In genomic region chr3:170721563-170721962, GRCh38 we compare ENCODE assay signal across 22 cellular contexts.
"Had no signal": no experiment of that assay in that cellular context is flagged by ENCODE, and none has a peak within 500 bp of the region (broad histone marks: within the 10 kb centered on the region; RNA-seq: fewer than 3 reads in every experiment).

No MANE protein-coding gene starts in this region.

- ATAC-seq: activated CD8-positive, alpha-beta memory T cell treated with anti-CD3 and anti-CD28 coated beads, Interleukin-2, amount 10 ng/mL, durations not matched to agents 7 days and 5 days; activated CD8-positive, alpha-beta T cell treated with anti-CD3 and anti-CD28 coated beads for 36 hours; foreskin keratinocyte; mucosa of descending colon; sciatic nerve; stimulated activated effector memory CD8-positive, alpha-beta T cell treated with anti-CD3 and anti-CD28 coated beads, Interleukin-12 subunit alpha, Interleukin-12 subunit beta, amount 100 ng/mL, for 72 hours; stimulated activated naive CD8-positive, alpha-beta T cell treated with anti-CD3 and anti-CD28 coated beads, Interleukin-15, amount 100 ng/mL, for 72 hours had no signal

- DNase-seq: activated CD4-positive, alpha-beta T cell treated with anti-CD3 and anti-CD28 coated beads, Interleukin-2, amount 10 ng/mL, durations not matched to agents 7 days and 5 days; activated CD4-positive, CD25-positive, alpha-beta regulatory T cell treated with anti-CD3 and anti-CD28 coated beads, Interleukin-2, amount 50 U/mL, for 72 hours; activated CD8-positive, alpha-beta memory T cell treated with anti-CD3 and anti-CD28 coated beads, Interleukin-2, amount 10 ng/mL, durations not matched to agents 7 days and 5 days; activated CD8-positive, alpha-beta T cell treated with anti-CD3 and anti-CD28 coated beads for 36 hours; activated effector memory CD4-positive, alpha-beta T cell treated with anti-CD3 and anti-CD28 coated beads, Interleukin-2, amount 50 U/mL, for 16 hours; activated naive CD4-positive, alpha-beta T cell treated with anti-CD3 and anti-CD28 coated beads, Interleukin-2, amount 10 ng/mL, durations not matched to agents 7 days and 5 days; activated T-cell treated with anti-CD3 and anti-CD28 coated beads for 4 hours; amygdala; erythroblast; mesendoderm; mucosa of descending colon; nephron progenitor cell; small intestine; stimulated activated CD4-positive, alpha-beta T cell treated with anti-CD3 and anti-CD28 coated beads, Interleukin-2, amount 100 ng/mL, for 24 hours; stimulated activated naive CD8-positive, alpha-beta T cell treated with anti-CD3 and anti-CD28 coated beads, Interleukin-15, amount 100 ng/mL, for 72 hours had no signal

- H3K27ac ChIP-seq: cardiac muscle cell, foreskin keratinocyte, tibial nerve, VCaP had no signal

- FAIRE-seq: small intestine, urothelium cell line had no signal

- H3K9me3 ChIP-seq: mucosa of descending colon, tibial nerve had no signal

- H3K36me3 ChIP-seq: cardiac muscle cell, tibial nerve had no signal

- H3K27me3 ChIP-seq: cardiac muscle cell, foreskin keratinocyte, tibial nerve had no signal

- H3K4me3 ChIP-seq: cardiac muscle cell, mucosa of descending colon, tibial nerve had no signal
